24 cellular contexts compared by ENCODE assay signal in genomic region chr13:48415516-48415915, GRCh38.
"Had no signal": no experiment of that assay in that cellular context is flagged by ENCODE, and none has a peak within 500 bp of the region (broad histone marks: within the 10 kb centered on the region; RNA-seq: fewer than 3 reads in every experiment).

No MANE protein-coding gene starts in this region.

- H3K4me3 ChIP-seq: body of pancreas, cardiac muscle cell, hepatocyte, left lung, lung, pancreas, psoas muscle, right atrium auricular region, tibial artery had no signal

- H3K4me2 ChIP-seq: hepatocyte had no signal

- H3K36me3 ChIP-seq: cardiac muscle cell, pancreas, right atrium auricular region had no signal

- H2AFZ ChIP-seq: hepatocyte had no signal

- DNase-seq: activated CD4-positive, alpha-beta T cell treated with anti-CD3 and anti-CD28 coated beads for 1 hour; activated CD4-positive, alpha-beta T cell treated with anti-CD3 and anti-CD28 coated beads, Interleukin-2, amount 50 U/mL, for 1 hour; activated CD8-positive, alpha-beta memory T cell treated with anti-CD3 and anti-CD28 coated beads, Interleukin-2, amount 50 U/mL, for 4 hours; activated CD8-positive, alpha-beta T cell treated with anti-CD3 and anti-CD28 coated beads, Interleukin-2, amount 10 ng/mL, durations not matched to agents 7 days and 5 days; activated naive CD4-positive, alpha-beta T cell treated with Interleukin-2 at 50 U/mL for 16 hours; activated T-cell treated with anti-CD3 and anti-CD28 coated beads, Interleukin-2, amount 50 U/mL, for 48 hours; body of pancreas; glutamatergic neuron; immature natural killer cell; kidney glomerular epithelial cell; left lung; naive B cell; pancreas; stimulated activated CD4-positive, alpha-beta T cell treated with anti-CD3 and anti-CD28 coated beads, Interleukin-4, amount 100 ng/mL, for 24 hours; substantia nigra; T-helper 1 cell; T-helper 9 cell; tibial artery had no signal

- H3K27ac ChIP-seq: body of pancreas, cardiac muscle cell, hepatocyte, left lung, pancreas, psoas muscle, right atrium auricular region, tibial artery had no signal

- ATAC-seq: activated CD8-positive, alpha-beta T cell treated with anti-CD3 and anti-CD28 coated beads, Interleukin-2, amount 10 ng/mL, durations not matched to agents 7 days and 5 days; body of pancreas; left lung; pancreas; psoas muscle had no signal

- H3K4me3 Mint-ChIP-seq: activated CD8-positive, alpha-beta T cell treated with anti-CD3 and anti-CD28 coated beads, Interleukin-2, amount 10 ng/mL, durations not matched to agents 7 days and 5 days; naive B cell; stimulated activated naive CD8-positive, alpha-beta T cell treated with anti-CD3 and anti-CD28 coated beads, Interleukin-15, Interleukin-2, amounts not matched to agents 100 ng/mL and 50 ng/mL, for 24 hours had no signal

- H3K4me1 ChIP-seq: psoas muscle, right atrium auricular region had no signal

- H3K27ac Mint-ChIP-seq: activated CD8-positive, alpha-beta T cell treated with anti-CD3 and anti-CD28 coated beads, Interleukin-2, amount 10 ng/mL, durations not matched to agents 7 days and 5 days; stimulated activated naive CD8-positive, alpha-beta T cell treated with anti-CD3 and anti-CD28 coated beads, Interleukin-15, Interleukin-2, amounts not matched to agents 100 ng/mL and 50 ng/mL, for 24 hours had no signal

- H3K27me3 ChIP-seq: body of pancreas, cardiac muscle cell, hepatocyte, left lung, pancreas, right atrium auricular region, tibial artery had no signal

- H3K27me3 Mint-ChIP-seq: naive B cell; stimulated activated naive CD8-positive, alpha-beta T cell treated with anti-CD3 and anti-CD28 coated beads, Interleukin-15, Interleukin-2, amounts not matched to agents 100 ng/mL and 50 ng/mL, for 24 hours had no signal

- H3K9me3 ChIP-seq: body of pancreas, left lung, pancreas, right atrium auricular region had no signal
